In the genomic region with DNA sequence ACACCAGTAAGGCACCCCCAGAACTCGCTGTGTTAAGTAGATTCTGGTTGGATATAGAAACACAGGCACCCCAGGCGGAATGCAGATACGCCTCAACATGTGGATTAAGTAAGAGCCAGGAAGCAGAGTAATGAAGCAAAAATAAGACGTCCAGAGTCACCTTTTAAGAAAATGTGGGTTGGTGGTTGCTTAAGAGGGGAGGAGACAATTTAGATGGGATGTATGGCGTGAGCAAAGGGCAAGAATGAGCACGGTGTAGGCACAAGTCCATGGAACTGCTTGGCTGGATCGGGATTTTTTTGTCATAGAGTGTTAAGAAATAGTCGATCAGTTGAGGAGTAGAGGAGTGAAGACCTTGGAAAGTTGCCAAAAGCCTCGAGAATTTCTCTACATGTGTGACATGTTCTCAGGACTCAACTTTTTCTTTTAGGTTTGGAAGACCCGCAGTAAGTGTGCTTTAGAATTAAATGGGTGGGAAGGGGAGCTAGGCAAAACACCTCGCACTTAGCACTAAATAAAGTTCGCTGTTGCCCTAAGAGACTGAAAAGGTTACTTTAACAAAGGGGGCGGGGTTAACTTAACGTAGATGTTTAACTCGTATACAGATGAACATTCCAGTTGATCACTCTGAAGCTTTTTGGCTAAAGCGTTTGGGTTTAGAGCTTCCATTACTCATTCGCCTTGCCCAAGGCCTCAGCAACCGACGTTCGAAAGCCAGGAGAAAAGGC, we compare ENCODE assay signal across 8 cellular contexts. TPM values are rescaled to one million over a fixed set of nuclear protein-coding genes. Genes with fewer than 3 reads are reported as not detected.
DNase-seq lines count a peak whose midpoint lies in the region; ATAC-seq and TF ChIP-seq lines count a peak whose summit lies in the region.

No MANE protein-coding gene starts in this region.

- intact Hi-C loops in adrenal gland (cut with DNase I), result loop anchor here in 1 of 2 donors (5.0 kb wide), 1 partner anchor 159 kb away; no protein-coding TSS in a partner anchor
- intact Hi-C loops in lower lobe of right lung (cut with DNase I), result loop anchor here (5.0 kb wide), 1 partner anchor 159 kb away; no protein-coding TSS in a partner anchor

- H3K9me3 ChIP-seq in BLaER1 treated with 17β-estradiol and CSF1 and Interleukin-3, amounts not matched to agents 10 nM and 100 nM (replicated peaks in 1 of 11), result peaks cover 0 to 50% (median 4%) of the 10 kb centered on the region in 11 experiments; a peak in 11 of 22 replicates
- H3K9me3 ChIP-seq in HUES6 (ENCODE audit: control insufficient read depth, insufficient read depth, low read depth, low read length) (no peaks in the 10 kb centered on the region), adrenal gland (replicated peaks in 1 of 3) (no peaks in the 10 kb centered on the region), lower lobe of right lung (no peaks in the 10 kb centered on the region)

- H3K36me3 Mint-ChIP-seq in type B pancreatic cell, result no peaks in the 10 kb centered on the region

- no peaks in the 10 kb centered on the region for H3K9me3 Mint-ChIP-seq in type B pancreatic cell

- H3K4me3 Mint-ChIP-seq in type B pancreatic cell, result peak overlapping the region; percentile 98

- peaks cover 0 to 16% (median 0%) of the 10 kb centered on the region in 11 experiments; a peak in 6 of 22 replicates for H3K36me3 ChIP-seq in BLaER1 treated with 17β-estradiol and CSF1 and Interleukin-3, amounts not matched to agents 10 nM and 100 nM
- H3K36me3 ChIP-seq in HUES6 (ENCODE audit: control insufficient read depth, insufficient read depth, low read length), result no peaks in the 10 kb centered on the region
- H3K36me3 ChIP-seq in adrenal gland (replicated peaks in 1 of 2), result no peaks in the 10 kb centered on the region
- no peaks in the 10 kb centered on the region for H3K36me3 ChIP-seq in lower lobe of right lung

- H3K27ac ChIP-seq in BLaER1 treated with 17β-estradiol and CSF1 and Interleukin-3, amounts not matched to agents 10 nM and 100 nM, result peak overlapping the region; percentile 99 to 100 (median 100)
- H3K27ac ChIP-seq in HUES6 (ENCODE audit: low read depth, low read length) (0 out of 2 replicates have a peak overlapping the region, but pooled peaks have one; percentile 16), adrenal gland (peak overlapping the region; percentile 47 to 98 (median 83)), lower lobe of right lung (peak overlapping the region; percentile 99)

- H3K9ac ChIP-seq in BLaER1 treated with 17β-estradiol and CSF1 and Interleukin-3, amounts not matched to agents 10 nM and 100 nM, result peak overlapping the region; percentile 99 to 100 (median 100); a peak in 20 of 22 replicates
- H3K9ac ChIP-seq in HUES6 (ENCODE audit: low read length), result peak overlapping the region; percentile 46

- H3K4me2 ChIP-seq in BLaER1 treated with 17β-estradiol and CSF1 and Interleukin-3, amounts not matched to agents 10 nM and 100 nM, result peak overlapping the region; percentile 19 to 69 (median 55); a peak in 21 of 22 replicates

- TF ChIP-seq CTCF in adrenal gland (IDR thresholded peaks at IDR 0.05), result no peak
- no peak for TF ChIP-seq CTCF in lower lobe of right lung (IDR thresholded peaks at IDR 0.05)
- no peak for TF ChIP-seq CTCF in type B pancreatic cell (conservative IDR thresholded peaks at IDR 0.05)

- no peaks in the 10 kb centered on the region for H3K27me3 ChIP-seq in BLaER1 treated with 17β-estradiol and CSF1 and Interleukin-3, amounts not matched to agents 10 nM and 100 nM
- H3K27me3 ChIP-seq in HUES6 (ENCODE audit: control insufficient read depth, insufficient read depth, low read length), result no peaks in the 10 kb centered on the region
- no peaks in the 10 kb centered on the region for H3K27me3 ChIP-seq in adrenal gland
- no peaks in the 10 kb centered on the region for H3K27me3 ChIP-seq in lower lobe of right lung (ENCODE audit: low read depth)

- peak in 5 of 7 donors; percentile 24 to 46 (median 31) for DNase-seq in adrenal gland
- no peak for DNase-seq in lower lobe of right lung
- DNase-seq in type B pancreatic cell (ENCODE audit: extremely low spot score, unreplicated experiment), result no peak
- DNase-seq in retina, result no peak
- no peak for DNase-seq in NCI-H2081 treated with DMSO at 0.1 percent for 48 hours (lab: John Stamatoyannopoulos, UW)
- no peak for DNase-seq in activated CD4-positive, alpha-beta T cell treated with anti-CD3 and anti-CD28 coated beads, Interleukin-2, amount 50 U/mL, for 48 hours

- TF ChIP-seq POLR2A in adrenal gland (IDR thresholded peaks at IDR 0.05), result no peak

- peaks cover 22 to 69% (median 44%) of the 10 kb centered on the region in 10 experiments for H3K4me1 ChIP-seq in BLaER1 treated with 17β-estradiol and CSF1 and Interleukin-3, amounts not matched to agents 10 nM and 100 nM
- peaks cover 29% of the 10 kb centered on the region for H3K4me1 ChIP-seq in HUES6 (ENCODE audit: control insufficient read depth, insufficient read depth, low read length)
- peaks cover 18 to 36% of the 10 kb centered on the region in 2 donors for H3K4me1 ChIP-seq in adrenal gland (replicated peaks in 1 of 2)
- H3K4me1 ChIP-seq in lower lobe of right lung, result peaks cover 20% of the 10 kb centered on the region

- peak overlapping the region in 9 of 10 experiments; percentile 87 to 98 (median 96); a peak in 15 of 20 replicates for H3K4me3 ChIP-seq in BLaER1 treated with 17β-estradiol and CSF1 and Interleukin-3, amounts not matched to agents 10 nM and 100 nM
- H3K4me3 ChIP-seq in HUES6 (ENCODE audit: low read depth, low read length) (peak overlapping the region; percentile 79), adrenal gland (peak overlapping the region in 1 of 4 donors; percentile 88), lower lobe of right lung (peak overlapping the region; percentile 86)

- peaks cover 0 to 25% (median under 1%) of the 10 kb centered on the region in 11 experiments; a peak in 10 of 22 replicates for H4K20me1 ChIP-seq in BLaER1 treated with 17β-estradiol and CSF1 and Interleukin-3, amounts not matched to agents 10 nM and 100 nM

- H3K27me3 Mint-ChIP-seq in type B pancreatic cell, result no peaks in the 10 kb centered on the region

- WGBS in adrenal gland, 4 donors, result 28 to 36% (median 29%) methylated on average over 20 of the region's 20 CpGs

- H3K27ac Mint-ChIP-seq in type B pancreatic cell, result peak overlapping the region; percentile 98

- ATAC-seq in lower lobe of right lung, result no peak

- H3K4me1 Mint-ChIP-seq in type B pancreatic cell (ENCODE audit: unreplicated experiment), result peaks cover 17% of the 10 kb centered on the region

RNA-seq across cellular contexts. Expression of a gene that starts 0.7 kb away (rescaled TPM):
- total RNA-seq in adrenal gland (10 to 100 TPM; 21.3 to 67.3 (median 34.2) TPM), lower lobe of right lung (37.2 TPM), type B pancreatic cell (ENCODE audit: low replicate concordance) (41.6 and 63.2 TPM in 2 replicates)
- 10 to 100 TPM in 2 of 3 donors, 1 to 10 TPM in 1; 6.6 to 18.0 (median 11.7) TPM for polyA plus RNA-seq in adrenal gland

Comparison
In these comparisons a context has a peak if more than half of its experiments do, and no peak if none do; other contexts are left out.
1. H3K27ac ChIP-seq: peak in every context shown above with its lines; median percentile 100 in BLaER1 treated with 17β-estradiol and CSF1 and Interleukin-3, amounts not matched to agents 10 nM and 100 nM; 99 in lower lobe of right lung; 83 in adrenal gland; 16 in HUES6.
2. DNase-seq: peak in adrenal gland (5 of 7); none in lower lobe of right lung (single experiment), type B pancreatic cell (single experiment), retina (single experiment), NCI-H2081 treated with DMSO at 0.1 percent for 48 hours (single experiment) and activated CD4-positive, alpha-beta T cell treated with anti-CD3 and anti-CD28 coated beads, Interleukin-2, amount 50 U/mL, for 48 hours (0 of 2).